In the genomic region with DNA sequence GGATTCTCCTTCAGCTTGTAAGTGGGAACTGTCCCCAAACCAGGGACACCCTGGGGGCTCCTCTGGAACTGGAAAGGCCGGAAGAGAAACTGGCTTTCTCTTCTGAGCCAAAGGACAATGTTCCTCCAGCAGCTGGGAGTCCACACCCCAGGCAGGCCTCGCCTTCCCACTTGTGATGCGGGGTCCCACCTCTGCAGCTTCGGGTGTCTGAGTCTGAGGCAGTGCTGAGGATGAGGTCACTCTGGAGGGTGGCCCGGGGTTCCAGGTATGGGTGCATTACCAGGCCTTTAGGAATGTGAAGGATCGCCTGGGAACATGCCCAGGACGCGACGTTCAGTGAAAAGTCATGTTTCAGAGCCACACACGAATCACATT, we compare ENCODE assay signal across 9 cellular contexts. TPM values are rescaled to one million over a fixed set of nuclear protein-coding genes. Genes with fewer than 3 reads are reported as not detected.
DNase-seq lines count a peak whose midpoint lies in the region; ATAC-seq and TF ChIP-seq lines count a peak whose summit lies in the region.
"Had no signal": no experiment of that assay in that cellular context is flagged by ENCODE, and none has a peak within 500 bp of the region (broad histone marks: within the 10 kb centered on the region; RNA-seq: fewer than 3 reads in every experiment).

No MANE protein-coding gene starts in this region.

- H3K9me3 ChIP-seq in heart left ventricle (no peaks in the 10 kb centered on the region), colonic mucosa (no peaks in the 10 kb centered on the region), upper lobe of right lung (no peaks in the 10 kb centered on the region)

- H3K9me3 Mint-ChIP-seq in mesothelial cell of epicardium = no peaks in the 10 kb centered on the region

- no peaks in the 10 kb centered on the region for H3K36me3 Mint-ChIP-seq in mesothelial cell of epicardium

- H3K9ac ChIP-seq in colonic mucosa (ENCODE audit: low read depth in 2 of 2, low read length in 2 of 2) = no peak overlapping the region

- H3K4me1 ChIP-seq in heart left ventricle (peaks cover 0 to 29% (median 14%) of the 10 kb centered on the region in 12 donors), colonic mucosa (no peaks in the 10 kb centered on the region), upper lobe of right lung (peaks cover 15% of the 10 kb centered on the region)

- peak overlapping the region; percentile 57 for H3K27ac Mint-ChIP-seq in mesothelial cell of epicardium

- DNase-seq in heart left ventricle = no peak
- DNase-seq in Right ventricle myocardium superior = no peak
- DNase-seq in colonic mucosa = no peak
- no peak for DNase-seq in mesothelial cell of epicardium (ENCODE audit: low spot score in 2 of 2, unreplicated experiment in 2 of 2)
- DNase-seq in upper lobe of right lung = peak; percentile 84
- DNase-seq in posterior vena cava (ENCODE audit: low spot score) = no peak
- no peak for DNase-seq in NOMO-1 treated with dmso at 0.1 percent for 144 hours (lab: John Stamatoyannopoulos, UW; ENCODE audit: unreplicated experiment)
- DNase-seq: aorta had no signal

- no peak for TF ChIP-seq CTCF in heart left ventricle (IDR thresholded peaks at IDR 0.05)
- no peak for TF ChIP-seq CTCF in colonic mucosa (IDR thresholded peaks at IDR 0.05)
- no peak for TF ChIP-seq CTCF in mesothelial cell of epicardium (IDR thresholded peaks at IDR 0.05; ENCODE audit: unreplicated experiment)
- TF ChIP-seq CTCF in upper lobe of right lung (IDR thresholded peaks at IDR 0.05) = no peak

- peak overlapping the region; percentile 62 for H3K4me3 Mint-ChIP-seq in mesothelial cell of epicardium

- H3K27me3 ChIP-seq in heart left ventricle (peaks cover 0 to 26% (median 6%) of the 10 kb centered on the region in 9 donors), colonic mucosa (peaks cover 23% of the 10 kb centered on the region), upper lobe of right lung (no peaks in the 10 kb centered on the region)

- WGBS in heart left ventricle, 4 donors = 17 to 51% (median 48%) methylated on average over 10 of the region's 10 CpGs

- peak overlapping the region in 2 of 12 donors; percentile 43 to 79 for H3K27ac ChIP-seq in heart left ventricle
- no peak overlapping the region for H3K27ac ChIP-seq in colonic mucosa
- H3K27ac ChIP-seq in upper lobe of right lung = peak overlapping the region; percentile 67

- no peak for TF ChIP-seq POLR2A in heart left ventricle (IDR thresholded peaks at IDR 0.05)

- ATAC-seq in heart left ventricle = peak in 1 of 4 donors; percentile 53
- no peak for ATAC-seq in Right ventricle myocardium superior (ENCODE audit: poor library complexity)
- peak; percentile 75 for ATAC-seq in upper lobe of right lung
- ATAC-seq in HG02759 (IDR thresholded peaks at IDR 0.05; ENCODE audit: unreplicated experiment) = no peak

- H3K4me3 ChIP-seq in heart left ventricle (peak overlapping the region in 9 of 12 donors; percentile 34 to 56 (median 47)), colonic mucosa (peak overlapping the region; percentile 38), upper lobe of right lung (peak overlapping the region; percentile 48)

- H3K36me3 ChIP-seq in heart left ventricle = no peaks in the 10 kb centered on the region
- H3K36me3 ChIP-seq in colonic mucosa = no peaks in the 10 kb centered on the region
- H3K36me3 ChIP-seq in upper lobe of right lung = no peaks in the 10 kb centered on the region

- intact Hi-C loops in heart left ventricle (cut with DNase I) (no loop called here), Right ventricle myocardium superior (cut with DNase I) (no loop called here), colonic mucosa (cut with DNase I) (no loop called here), upper lobe of right lung (cut with DNase I) (no loop called here), posterior vena cava (cut with DNase I) (no loop called here)

- H3K27me3 Mint-ChIP-seq in mesothelial cell of epicardium (ENCODE audit: low read depth) = peaks cover 20% of the 10 kb centered on the region

- peaks cover 9% of the 10 kb centered on the region for H3K4me1 Mint-ChIP-seq in mesothelial cell of epicardium

RNA-seq across cellular contexts. Expression of a gene that starts 18.2 kb away (rescaled TPM):
- 10 to 100 TPM in 3 of 9 donors, 1 to 10 TPM in 6; 1.7 to 22.3 (median 8.4) TPM for total RNA-seq in heart left ventricle
- polyA plus RNA-seq in heart left ventricle = 1 to 10 TPM; 1.4 to 9.6 TPM
- total RNA-seq in Right ventricle myocardium superior = 3.8 TPM
- total RNA-seq in colonic mucosa = 10 to 100 TPM in 1 of 2 donors, 1 to 10 TPM in 1; 8.3 to 14.1 TPM
- 33.0 to 37.2 TPM (median 36.0 TPM) in 3 replicates for total RNA-seq in mesothelial cell of epicardium
- 56.4 TPM for total RNA-seq in upper lobe of right lung
- 10 to 100 TPM; 20.1 to 29.7 TPM for total RNA-seq in posterior vena cava

RNA-seq across cellular contexts. Expression of a gene that starts 32.0 kb away (rescaled TPM):
- total RNA-seq in heart left ventricle = 100 to 1,000 TPM in 4 of 9 donors, 10 to 100 TPM in 5; 76.8 to 186 (median 94.7) TPM
- 100 to 1,000 TPM in 1 of 2 donors, 10 to 100 TPM in 1; 94.8 to 156 TPM for polyA plus RNA-seq in heart left ventricle
- total RNA-seq in Right ventricle myocardium superior = 85.9 TPM
- total RNA-seq in colonic mucosa = 100 to 1,000 TPM in 1 of 2 donors, 10 to 100 TPM in 1; 87.8 to 144 TPM
- 183 to 193 TPM (median 192 TPM) in 3 replicates for total RNA-seq in mesothelial cell of epicardium
- 134 TPM for total RNA-seq in upper lobe of right lung
- total RNA-seq in posterior vena cava = 100 to 1,000 TPM in 1 of 2 donors, 10 to 100 TPM in 1; 92.5 to 103 TPM
